8 cellular contexts compared by ENCODE assay signal in the genomic region with DNA sequence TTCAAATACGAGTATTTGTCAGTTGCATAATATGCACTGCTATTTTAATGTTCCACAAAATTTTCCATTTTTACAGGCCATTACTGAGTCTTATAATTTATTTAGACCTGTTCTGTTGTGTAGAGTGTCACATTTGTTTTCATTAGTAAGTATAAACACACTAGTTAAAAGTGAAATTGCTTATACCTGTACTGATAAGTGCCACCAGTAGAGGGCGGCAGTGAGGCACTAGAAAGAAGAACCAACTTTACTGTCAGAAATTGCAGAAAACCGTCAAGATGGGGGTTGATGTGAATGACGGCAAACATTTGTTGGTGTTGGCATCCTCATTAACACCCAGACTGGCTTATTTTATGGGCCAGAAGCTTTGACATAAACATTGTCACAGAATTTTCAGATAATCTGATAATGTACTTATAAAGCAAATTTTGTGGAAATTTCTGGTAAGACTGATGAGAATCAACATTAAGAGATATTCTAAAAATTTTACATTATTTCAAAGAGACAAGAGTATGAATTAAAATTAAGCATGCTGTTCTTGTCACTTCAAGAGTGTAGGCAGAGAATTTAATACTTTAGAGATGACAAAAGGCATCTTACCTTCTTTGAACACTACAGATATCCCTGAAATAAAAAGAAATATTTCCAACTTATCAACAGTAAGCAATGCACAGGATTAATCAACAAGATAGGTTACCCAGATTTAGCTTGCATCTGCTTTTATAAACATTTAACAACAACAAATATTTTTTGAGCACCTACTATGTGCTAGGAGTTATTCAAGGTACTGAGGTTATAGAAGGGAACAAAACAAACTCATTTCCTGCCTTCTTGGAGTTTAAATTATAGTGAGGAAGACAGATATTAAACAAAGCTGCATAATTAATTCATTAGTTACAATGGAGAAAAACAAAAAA. TPM values are rescaled to one million over a fixed set of nuclear protein-coding genes. Genes with fewer than 3 reads are reported as not detected.
A peak's percentile ranks its signal among the peaks of the same experiment; 100 is the strongest.
DNase-seq lines count a peak whose midpoint lies in the region; ATAC-seq lines count a peak whose summit lies in the region.

No MANE protein-coding gene starts in this region.

- DNase-seq in ACHN: peak; percentile 56
- DNase-seq in NCI-H345 treated with DMSO at 0.1 percent for 48 hours (lab: John Stamatoyannopoulos, UW; ENCODE audit: unreplicated experiment): peak; percentile 15
- peak; percentile 81 for DNase-seq in activated CD4-positive, alpha-beta T cell treated with anti-CD3 and anti-CD28 coated beads, Interleukin-2, amount 50 U/mL, for 4 hours
- peak; percentile 72 for DNase-seq in effector CD4-positive, alpha-beta T cell
- peak; percentile 64 for DNase-seq in mesenchymal stem cell
- peak; percentile 51 to 62 for DNase-seq in stimulated activated CD8-positive, alpha-beta memory T cell treated with anti-CD3 and anti-CD28 coated beads, Interleukin-2, amount 100 ng/mL, for 1 hour (ENCODE audit: low read depth in 2 of 2)

- no peak overlapping the region for H3K27ac ChIP-seq in mesenchymal stem cell (ENCODE audit: low read length, poor library complexity, severe bottlenecking)

- H3K79me1 ChIP-seq in mesenchymal stem cell (replicated peaks; ENCODE audit: low read length, poor library complexity, severe bottlenecking): peaks cover 6% of the 10 kb centered on the region

- H2AFZ ChIP-seq in mesenchymal stem cell (ENCODE audit: low read depth, low read length): no peak overlapping the region

- H2BK5ac ChIP-seq in mesenchymal stem cell (ENCODE audit: low read depth, low read length, poor library complexity, severe bottlenecking): no peak overlapping the region

- no peak overlapping the region for H3K4ac ChIP-seq in mesenchymal stem cell (ENCODE audit: low read depth in 1 of 2, low read length in 2 of 2)

- H3K4me1 ChIP-seq in mesenchymal stem cell (ENCODE audit: control insufficient read depth, insufficient read depth, low read depth, low read length): no peaks in the 10 kb centered on the region

- H2AK5ac ChIP-seq in mesenchymal stem cell (ENCODE audit: low read length, severe bottlenecking): no peak overlapping the region

- no peak overlapping the region for H4K8ac ChIP-seq in mesenchymal stem cell (ENCODE audit: low read length)

- no peaks in the 10 kb centered on the region for H3K27me3 ChIP-seq in mesenchymal stem cell (ENCODE audit: control insufficient read depth in 1 of 2, insufficient read depth in 1 of 2, low read length in 2 of 2)

- no peaks in the 10 kb centered on the region for H3K9me3 ChIP-seq in mesenchymal stem cell (ENCODE audit: control insufficient read depth, low read length)

- peak overlapping the region; percentile 36 for H3K9ac ChIP-seq in mesenchymal stem cell (ENCODE audit: low read length)

- H2BK12ac ChIP-seq in mesenchymal stem cell (ENCODE audit: low read length in 2 of 2): no peak overlapping the region

- no peak overlapping the region for H3K4me2 ChIP-seq in mesenchymal stem cell (ENCODE audit: low read length, poor library complexity, severe bottlenecking)

- no peak overlapping the region for H3K23ac ChIP-seq in mesenchymal stem cell (ENCODE audit: low read length in 2 of 2)

- no peak overlapping the region for H3K4me3 ChIP-seq in mesenchymal stem cell (ENCODE audit: insufficient read depth in 1 of 2, low read depth in 1 of 2, low read length in 2 of 2)

- peaks cover 3 to 25% of the 10 kb centered on the region in 2 experiments for H3K36me3 ChIP-seq in mesenchymal stem cell (ENCODE audit: control insufficient read depth in 1 of 2, insufficient read depth in 2 of 2, low read depth in 1 of 2, low read length in 2 of 2)

- ATAC-seq in GM18867 (IDR thresholded peaks at IDR 0.05; ENCODE audit: unreplicated experiment) (peak; percentile 19), HG02840 (IDR thresholded peaks at IDR 0.05; ENCODE audit: low FRiP score, unreplicated experiment) (no peak)

- WGBS in mesenchymal stem cell: 21% methylated on average over 2 of the region's 4 CpGs

- H3K14ac ChIP-seq in mesenchymal stem cell (ENCODE audit: low read length in 2 of 2): no peak overlapping the region

- in situ Hi-C loops in ACHN (cut with HindIII; ENCODE audit: low pct_ligation_motif_present, low pct_unique_long_range_greater_than_20kb, low sequenced_read_pairs): no loop called here

- no peak overlapping the region for H2BK120ac ChIP-seq in mesenchymal stem cell (ENCODE audit: low read depth, low read length)

- H4K91ac ChIP-seq in mesenchymal stem cell (ENCODE audit: low read length): no peak overlapping the region

- no peak overlapping the region for H3K18ac ChIP-seq in mesenchymal stem cell (ENCODE audit: low read depth in 1 of 2, low read length in 2 of 2)

- no peak overlapping the region for H2BK15ac ChIP-seq in mesenchymal stem cell (ENCODE audit: low read depth, poor library complexity, severe bottlenecking)

RNA-seq across cellular contexts. Expression of a gene that starts 24.9 kb away (rescaled TPM):
- 3.2 TPM for polyA plus RNA-seq in mesenchymal stem cell (2013, experiment 1 of 2)
- polyA plus RNA-seq in mesenchymal stem cell (2013, experiment 2 of 2): 3.1 TPM

RNA-seq across cellular contexts. Expression of a gene that starts 36.3 kb away (rescaled TPM):
- polyA plus RNA-seq in mesenchymal stem cell (2013, experiment 1 of 2): 1.9 TPM
- 2.4 TPM for polyA plus RNA-seq in mesenchymal stem cell (2013, experiment 2 of 2)

Comparison
In these comparisons a context has a peak if more than half of its experiments do, and no peak if none do; other contexts are left out.
1. DNase-seq: peak in every context shown above with its lines; median percentile 81 in activated CD4-positive, alpha-beta T cell treated with anti-CD3 and anti-CD28 coated beads, Interleukin-2, amount 50 U/mL, for 4 hours; 72 in effector CD4-positive, alpha-beta T cell; 64 in mesenchymal stem cell; 56 in stimulated activated CD8-positive, alpha-beta memory T cell treated with anti-CD3 and anti-CD28 coated beads, Interleukin-2, amount 100 ng/mL, for 1 hour; 56 in ACHN; 15 in NCI-H345 treated with DMSO at 0.1 percent for 48 hours.